In the genomic region with DNA sequence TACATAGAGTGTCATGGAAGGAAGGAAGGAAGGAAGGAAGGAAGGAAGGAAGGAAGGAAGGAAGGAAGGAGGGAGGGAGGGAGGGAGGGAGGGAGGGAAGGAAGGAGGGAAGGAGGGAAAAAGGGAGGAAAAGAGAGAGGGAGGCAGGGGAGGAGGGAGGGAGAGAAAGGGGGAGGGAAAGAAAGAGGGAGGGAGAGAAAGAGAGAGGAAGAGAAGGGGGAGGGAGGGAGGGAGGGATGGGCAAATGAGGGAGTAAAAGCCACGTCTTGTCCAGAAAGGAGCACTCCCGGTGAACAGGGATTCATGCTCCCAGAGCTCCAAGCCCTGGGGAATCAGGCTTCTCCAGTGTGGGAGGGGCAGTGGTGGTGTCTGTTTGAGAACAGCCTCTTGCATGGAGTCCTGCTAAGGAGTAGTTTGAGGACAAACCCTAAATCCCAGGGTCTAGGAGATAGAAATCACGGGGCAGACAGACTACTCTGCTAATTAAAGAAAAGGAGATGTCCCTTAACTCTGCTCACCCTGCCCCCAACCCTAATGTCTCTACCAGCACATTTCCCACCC, we compare ENCODE assay signal across 27 cellular contexts.
A peak's percentile ranks its signal among the peaks of the same experiment; 100 is the strongest.
DNase-seq lines count a peak whose midpoint lies in the region; ATAC-seq, FAIRE-seq and TF ChIP-seq lines count a peak whose summit lies in the region.
"Had no signal": no experiment of that assay in that cellular context is flagged by ENCODE, and none has a peak within 500 bp of the region (broad histone marks: within the 10 kb centered on the region; RNA-seq: fewer than 3 reads in every experiment).

No MANE protein-coding gene starts in this region.

- no peak overlapping the region for H3K27ac ChIP-seq in right atrium auricular region
- H3K27ac ChIP-seq in SK-N-MC: 0 out of 2 replicates have a peak overlapping the region, but pooled peaks have one; percentile 57
- no peak overlapping the region for H3K27ac ChIP-seq in K562 (ENCODE audit: extremely low read depth, low read depth, low read length)
- H3K27ac ChIP-seq in uterus: no peak overlapping the region
- H3K27ac ChIP-seq: BLaER1 had no signal

- H3K9me1 ChIP-seq in K562 (ENCODE audit: control insufficient read depth, insufficient read depth, low read length): no peaks in the 10 kb centered on the region

- FAIRE-seq in K562 (lab: Jason Lieb, UNC): no peak
- FAIRE-seq: A204.1, GM12878, GM12892, GM18507 had no signal

- H3K36me3 ChIP-seq in right atrium auricular region (no peaks in the 10 kb centered on the region), SK-N-MC (ENCODE audit: insufficient read depth, low read length) (no peaks in the 10 kb centered on the region), K562 (ENCODE audit: control insufficient read depth, insufficient read depth, low read length) (no peaks in the 10 kb centered on the region), uterus (no peaks in the 10 kb centered on the region)
- H3K36me3 ChIP-seq: BE2C, BLaER1 had no signal

- intact Hi-C loops in cardiac septum (cut with DNase I): no loop called here
- intact Hi-C loops in K562 (cut with micrococcal nuclease): no loop called here
- intact Hi-C loops in uterus (cut with DNase I; ENCODE audit: low total_unique reads): no loop called here

- H2AFZ ChIP-seq in K562 (ENCODE audit: low read depth, low read length): no peak overlapping the region

- no peak overlapping the region for H3K4me3 ChIP-seq in right atrium auricular region
- no peak overlapping the region for H3K4me3 ChIP-seq in SK-N-MC
- no peak overlapping the region for H3K4me3 ChIP-seq in K562
- H3K4me3 ChIP-seq in uterus: no peak overlapping the region
- H3K4me3 ChIP-seq: BLaER1, GM12878 had no signal

- H3K4me2 ChIP-seq in K562 (ENCODE audit: insufficient read depth, low read length): no peak overlapping the region
- H3K4me2 ChIP-seq: BLaER1 had no signal

- no TSS peak for BruUV-seq in K562 (replicated peaks; lab: Mats Ljungman, UMichigan)

- POLR2A ChIA-PET in K562 (lab: Yijun Ruan, JAX): interaction anchor here (0.6 to 0.8 kb wide), 2 partner anchors 13 to 1044 kb away, joined by 3 read pairs; no protein-coding TSS in a partner anchor

- H4K20me1 ChIP-seq in K562 (replicated peaks; ENCODE audit: control insufficient read depth, insufficient read depth, low read length): no peaks in the 10 kb centered on the region
- H4K20me1 ChIP-seq: BLaER1 had no signal

- DNase-seq in cardiac septum (ENCODE audit: low spot score): peak; percentile 5
- no peak for DNase-seq in right atrium auricular region (ENCODE audit: low spot score)
- DNase-seq in SK-N-DZ (ENCODE audit: low spot score): peak; percentile 72
- no peak for DNase-seq in SK-N-MC (ENCODE audit: low read depth, low spot score)
- no peak for DNase-seq in K562 (ENCODE audit: extremely low read depth in 1 of 4, low spot score in 3 of 4)
- DNase-seq in uterus: no peak
- DNase-seq: 8988T; ACHN; BE2C; C1 segment of cervical spinal cord; CD4-positive, alpha-beta memory T cell; CD4-positive, CD25-positive, alpha-beta regulatory T cell; CD8-positive, alpha-beta memory T cell; COR-L47; DMS 273 treated with DMSO at 0.1 percent for 48 hours; DMS153; DMS53; DMS79; DND-41; EL; GDM1 had no signal

- H3K79me2 ChIP-seq in K562 (ENCODE audit: control insufficient read depth, insufficient read depth, low read length): no peaks in the 10 kb centered on the region

- ATAC-seq in K562: no peak
- ATAC-seq in GM21717 (IDR thresholded peaks at IDR 0.05; ENCODE audit: unreplicated experiment): no peak
- ATAC-seq: GM12878 had no signal

- no peaks in the 10 kb centered on the region for H3K4me1 ChIP-seq in right atrium auricular region
- H3K4me1 ChIP-seq in K562 (replicated peaks in 1 of 2; ENCODE audit: control insufficient read depth in 2 of 2, insufficient read depth in 2 of 2, low read length in 2 of 2): peaks cover 0 to 9% of the 10 kb centered on the region in 2 experiments; a peak in 2 of 5 replicates
- no peaks in the 10 kb centered on the region for H3K4me1 ChIP-seq in uterus
- H3K4me1 ChIP-seq: BE2C, BLaER1 had no signal

- H3K9me3 ChIP-seq in right atrium auricular region: peaks cover 0 to 11% of the 10 kb centered on the region in 2 donors
- no peaks in the 10 kb centered on the region for H3K9me3 ChIP-seq in SK-N-MC (ENCODE audit: low read depth, low read length)
- no peaks in the 10 kb centered on the region for H3K9me3 ChIP-seq in K562 (replicated peaks; ENCODE audit: control insufficient read depth, insufficient read depth, low read depth, low read length)
- no peaks in the 10 kb centered on the region for H3K9me3 ChIP-seq in uterus
- H3K9me3 ChIP-seq: BE2C had no signal

- in situ Hi-C loops in K562 (cut with MboI): no loop called here

- WGBS in K562 (ENCODE audit: insufficient coverage, low coverage, missing lambda C conversion rate): 0% methylated on average over 1 of the region's 3 CpGs

- TF ChIP-seq POLR2A in K562 (conservative IDR thresholded peaks at IDR 0.05) (no peak), uterus (IDR thresholded peaks at IDR 0.05) (no peak)

- CTCF ChIA-PET in K562 (lab: Yijun Ruan, JAX; ENCODE audit: low intra/inter-chr PET ratio): no interaction called here

- no peak for TF ChIP-seq RAD21 in K562 (CRISPR knock-in tag; conservative IDR thresholded peaks at IDR 0.05 in 1 of 2, IDR thresholded peaks at IDR 0.05 in 1 of 2)

- H3K27me3 ChIP-seq in right atrium auricular region (no peaks in the 10 kb centered on the region), K562 (ENCODE audit: control insufficient read depth in 2 of 2, insufficient read depth in 2 of 2, low read length in 2 of 2) (peaks cover 34 to 38% of the 10 kb centered on the region in 2 experiments), uterus (peaks cover 0 to 3% of the 10 kb centered on the region in 2 donors)
- H3K27me3 ChIP-seq: BE2C, BLaER1 had no signal

- no peak for TF ChIP-seq EP300 in K562 (IDR thresholded peaks at IDR 0.05; ENCODE audit: low read length)

- TF ChIP-seq CTCF in right atrium auricular region (IDR thresholded peaks at IDR 0.05) (no peak), K562 (IDR thresholded peaks at IDR 0.05 in 2 of 3, conservative IDR thresholded peaks at IDR 0.05 in 1 of 3; ENCODE audit: insufficient read depth in 2 of 3, low read depth in 1 of 3, low read length in 3 of 3) (no peak), uterus (IDR thresholded peaks at IDR 0.05) (no peak)

- H3K9ac ChIP-seq in SK-N-MC (ENCODE audit: insufficient read length) (no peak overlapping the region), K562 (ENCODE audit: insufficient read depth in 1 of 2, low read depth in 2 of 2, low read length in 2 of 2) (no peak overlapping the region)
- H3K9ac ChIP-seq: BLaER1 had no signal

TF ChIP-seq in K562, 482 proteins besides CTCF, POLR2A, EP300 and RAD21 (continues in another document):
- no peak for TF ChIP-seq ZNF165 (CRISPR knock-in tag; IDR thresholded peaks at IDR 0.05; ENCODE audit: borderline replicate concordance)

Comparison
In these comparisons a context has a peak if more than half of its experiments do, and no peak if none do; other contexts are left out.
1. DNase-seq: peak in cardiac septum (single experiment) and SK-N-DZ (single experiment); none in right atrium auricular region (single experiment), SK-N-MC (single experiment), K562 (0 of 4) and uterus (0 of 2).